In the genomic region with DNA sequence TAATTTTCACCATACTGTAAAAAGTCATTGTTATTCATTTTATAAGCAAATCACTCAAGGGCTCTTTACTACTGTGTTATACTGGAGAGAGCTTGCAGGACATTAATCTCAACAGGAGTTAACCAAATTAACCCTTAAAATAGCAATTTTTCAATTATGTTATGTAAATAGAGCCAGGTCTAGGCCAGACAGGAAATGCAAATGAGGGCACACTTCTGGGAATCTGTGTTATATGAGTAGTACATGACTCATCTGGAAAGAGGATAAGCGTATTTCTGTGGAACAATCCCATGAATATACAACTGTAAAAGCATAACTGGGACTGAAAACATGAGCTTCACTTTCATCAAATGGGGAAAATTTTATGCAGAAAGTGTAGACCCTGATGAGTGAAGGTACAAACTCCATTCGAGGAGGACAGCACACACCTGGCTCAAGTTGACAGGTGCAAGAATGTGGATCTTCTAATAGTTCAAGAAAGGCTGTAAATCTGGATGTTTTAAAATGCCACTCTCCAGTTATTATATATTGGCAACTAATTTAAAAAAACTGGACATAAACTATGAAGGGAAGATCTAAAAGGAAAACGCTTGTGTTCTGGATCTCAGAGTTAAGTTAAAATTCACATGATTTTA, we compare ENCODE assay signal across 12 cellular contexts.
DNase-seq lines count a peak whose midpoint lies in the region; ATAC-seq and TF ChIP-seq lines count a peak whose summit lies in the region.
"Had no signal": no experiment of that assay in that cellular context is flagged by ENCODE, and none has a peak within 500 bp of the region (broad histone marks: within the 10 kb centered on the region; RNA-seq: fewer than 3 reads in every experiment).

No MANE protein-coding gene starts in this region.

- in situ Hi-C loops in astrocyte of the cerebellum (cut with HindIII; ENCODE audit: low sequenced_read_pairs) = no loop called here

- no peaks in the 10 kb centered on the region for H4K20me1 ChIP-seq in Karpas-422 (ENCODE audit: insufficient read depth, low read depth, low read length)

- no peaks in the 10 kb centered on the region for H3K9me3 Mint-ChIP-seq in memory B cell
- H3K9me3 Mint-ChIP-seq: H9 had no signal

- H3K27me3 ChIP-seq in Karpas-422 (ENCODE audit: low read length) (no peaks in the 10 kb centered on the region), BE2C (no peaks in the 10 kb centered on the region)
- H3K27me3 ChIP-seq: heart left ventricle had no signal

- no peak overlapping the region for H3K27ac ChIP-seq in Karpas-422 (ENCODE audit: low read length)
- H3K27ac ChIP-seq: heart left ventricle, parathyroid adenoma had no signal

- H3K9ac ChIP-seq in Karpas-422 (ENCODE audit: low read length) = no peak overlapping the region
- H3K9ac ChIP-seq: parathyroid adenoma had no signal

- H3K36me3 ChIP-seq in Karpas-422 (ENCODE audit: insufficient read depth, low read length) = no peaks in the 10 kb centered on the region
- H3K36me3 ChIP-seq in BE2C = no peaks in the 10 kb centered on the region
- H3K36me3 ChIP-seq: heart left ventricle had no signal

- H3K4me3 ChIP-seq in Karpas-422 (ENCODE audit: low read length) (no peak overlapping the region), astrocyte of the cerebellum (ENCODE audit: low read depth, low read length) (no peak overlapping the region), BE2C (ENCODE audit: low read depth, low read length) (no peak overlapping the region)
- H3K4me3 ChIP-seq: heart left ventricle had no signal

- no peak overlapping the region for H3K27ac Mint-ChIP-seq in memory B cell

- TF ChIP-seq CTCF in astrocyte of the cerebellum (IDR thresholded peaks at IDR 0.05; ENCODE audit: low read depth, low read length, missing control alignments) = no peak
- TF ChIP-seq CTCF in GM20000 (IDR thresholded peaks at IDR 0.05; ENCODE audit: extremely low read depth, missing control alignments) = no peak
- no peak for TF ChIP-seq CTCF in BE2C (IDR thresholded peaks at IDR 0.05; ENCODE audit: low read depth, low read length)

- no peaks in the 10 kb centered on the region for H3K9me3 ChIP-seq in Karpas-422 (ENCODE audit: low read length)
- no peaks in the 10 kb centered on the region for H3K9me3 ChIP-seq in BE2C
- H3K9me3 ChIP-seq: heart left ventricle had no signal

- H3K9me2 ChIP-seq in Karpas-422 (replicated peaks; ENCODE audit: insufficient read depth, low read length) = no peaks in the 10 kb centered on the region

- DNase-seq in DMS53 (lab: John Stamatoyannopoulos, UW) (peak; percentile 79), Karpas-422 (no peak), astrocyte of the cerebellum (ENCODE audit: low read depth) (peak; percentile 41), memory B cell (ENCODE audit: low spot score in 2 of 2) (no peak), GM20000 (ENCODE audit: low spot score) (no peak), BE2C (no peak)
- DNase-seq: activated gamma-delta T cell, H9, heart left ventricle had no signal

- H3K4me2 ChIP-seq in Karpas-422 (ENCODE audit: low read depth, low read length, poor library complexity, severe bottlenecking) = peak overlapping the region; percentile 10

- peaks cover 10% of the 10 kb centered on the region for H3K4me1 ChIP-seq in Karpas-422 (ENCODE audit: low read length)
- peaks cover 10% of the 10 kb centered on the region; the same call in 1 of the 2 replicates for H3K4me1 ChIP-seq in BE2C

- H2AFZ ChIP-seq in Karpas-422 (ENCODE audit: low read length) = no peak overlapping the region
- H2AFZ ChIP-seq: parathyroid adenoma had no signal

- no peak overlapping the region for H3K4me3 Mint-ChIP-seq in memory B cell
- H3K4me3 Mint-ChIP-seq: H9 had no signal

- peak; percentile 27 for ATAC-seq in memory B cell (ENCODE audit: low read depth)
- no peak for ATAC-seq in GM19467 (IDR thresholded peaks at IDR 0.05; ENCODE audit: unreplicated experiment)
- no peak for ATAC-seq in GM21390 (IDR thresholded peaks at IDR 0.05; ENCODE audit: unreplicated experiment)

- H3K4me1 Mint-ChIP-seq in memory B cell = peaks cover 9% of the 10 kb centered on the region

- no peaks in the 10 kb centered on the region for H3K36me3 Mint-ChIP-seq in memory B cell

- H3K27me3 Mint-ChIP-seq in memory B cell = no peaks in the 10 kb centered on the region

- H3K79me2 ChIP-seq in Karpas-422 (ENCODE audit: low read length) = no peaks in the 10 kb centered on the region
- H3K79me2 ChIP-seq: parathyroid adenoma had no signal

Comparison
In these comparisons a context has a peak if more than half of its experiments do, and no peak if none do; other contexts are left out.
1. DNase-seq: peak in DMS53 (single experiment) and astrocyte of the cerebellum (single experiment); none in Karpas-422 (single experiment), memory B cell (0 of 2), GM20000 (single experiment) and BE2C (single experiment).